Comparison of ENCODE assay signal across 32 cellular contexts in genomic region chr3:178381555-178381954, GRCh38.
A peak's percentile ranks its signal among the peaks of the same experiment; 100 is the strongest.
DNase-seq lines count a peak whose midpoint lies in the region; ATAC-seq, FAIRE-seq and TF ChIP-seq lines count a peak whose summit lies in the region.
"Had no signal": no experiment of that assay in that cellular context is flagged by ENCODE, and none has a peak within 500 bp of the region (broad histone marks: within the 10 kb centered on the region; RNA-seq: fewer than 3 reads in every experiment).

No MANE protein-coding gene starts in this region.

- ATAC-seq in GM18519 (IDR thresholded peaks at IDR 0.05; ENCODE audit: low FRiP score, unreplicated experiment): no peak
- ATAC-seq: activated CD8-positive, alpha-beta T cell treated with anti-CD3 and anti-CD28 coated beads, Interleukin-2, amount 10 ng/mL, durations not matched to agents 7 days and 5 days; mucosa of descending colon; stimulated activated naive B cell treated with anti-CD40 and anti-IgM and Interleukin-4, amounts not matched to agents 10 μg/mL and 1 μg/mL and 100 μg/mL, for 72 hours; T-helper 17 cell had no signal

- H3K4me1 Mint-ChIP-seq in osteocyte (ENCODE audit: unreplicated experiment): peaks cover 53% of the 10 kb centered on the region
- H3K4me1 Mint-ChIP-seq: activated naive CD4-positive, alpha-beta T cell treated with anti-CD3 and anti-CD28 coated beads, Interleukin-2, amount 50 U/mL, for 24 hours; CD8-positive, alpha-beta memory T cell; IgD-negative memory B cell; stimulated activated naive B cell treated with anti-CD40 and anti-IgM and Interleukin-4, amounts not matched to agents 10 μg/mL and 1 μg/mL and 100 μg/mL, for 72 hours had no signal

- WGBS in SK-N-SH (ENCODE audit: low lambda C conversion rate): 5% methylated on average over 1 of the region's 1 CpG

- H4K20me1 ChIP-seq in SK-N-SH (ENCODE audit: insufficient read depth): no peaks in the 10 kb centered on the region
- no peaks in the 10 kb centered on the region for H4K20me1 ChIP-seq in endothelial cell of umbilical vein (replicated peaks; ENCODE audit: control insufficient read depth, extremely low read depth, insufficient read depth, low read length)

- no peak for FAIRE-seq in endothelial cell of umbilical vein (lab: Jason Lieb, UNC)
- FAIRE-seq: A549, G401.6, GM19239, kidney had no signal

- no TSS peak for BruUV-seq in endothelial cell of umbilical vein (replicated peaks; lab: Mats Ljungman, UMichigan)

- CTCF ChIA-PET in SK-N-SH (lab: Yijun Ruan, JAX) (no interaction called here), endothelial cell of umbilical vein (lab: Charles Lee) (interaction anchor here (0.8 to 1.7 kb wide), 5 partner anchors 55 to 1509 kb away, joined by 3 to 7 read pairs (median 3); no protein-coding TSS in a partner anchor)

- dilution Hi-C loops in endothelial cell of umbilical vein (cut with MboI; ENCODE audit: extremely low pct_ligation_motif_present, low sequenced_read_pairs): no loop called here

- peaks cover 31% of the 10 kb centered on the region for H3F3A ChIP-seq in SK-N-SH (replicated peaks; ENCODE audit: insufficient read depth)

- intact Hi-C loops in endothelial cell of umbilical vein (cut with micrococcal nuclease): loop anchor here (5.0 to 10.0 kb wide), 4 partner anchors 699 to 1237 kb away; no protein-coding TSS in a partner anchor

- no peak for TF ChIP-seq POLR2A in endothelial cell of umbilical vein (IDR thresholded peaks at IDR 0.05; ENCODE audit: low read depth, low read length)

- peak in 1 of 2 experiments; percentile 72; a peak in 1 of 4 replicates for TF ChIP-seq EP300 in SK-N-SH (IDR thresholded peaks at IDR 0.05; ENCODE audit: borderline replicate concordance in 1 of 2, low read depth in 1 of 2, low read length in 1 of 2)

- H2AFZ ChIP-seq in SK-N-SH (ENCODE audit: low read depth): no peak overlapping the region
- H2AFZ ChIP-seq in endothelial cell of umbilical vein (ENCODE audit: low read depth, low read length): no peak overlapping the region
- H2AFZ ChIP-seq: parathyroid adenoma had no signal

- peaks cover 21 to 28% of the 10 kb centered on the region in 2 experiments for H3K4me1 ChIP-seq in SK-N-SH (ENCODE audit: control insufficient read depth in 1 of 2, insufficient read depth in 2 of 2, low read depth in 1 of 2, low read length in 1 of 2)
- peaks cover 35% of the 10 kb centered on the region for H3K4me1 ChIP-seq in endothelial cell of umbilical vein (ENCODE audit: control insufficient read depth, extremely low read depth, insufficient read depth, low read length)

- TF ChIP-seq RAD21 in SK-N-SH (IDR thresholded peaks at IDR 0.05; ENCODE audit: low read length): no peak

- H3K9me1 ChIP-seq in endothelial cell of umbilical vein (replicated peaks; ENCODE audit: control insufficient read depth, extremely low read depth, insufficient read depth, low read length): no peaks in the 10 kb centered on the region

- H3K27me3 Mint-ChIP-seq in osteocyte (ENCODE audit: unreplicated experiment): no peaks in the 10 kb centered on the region
- H3K27me3 Mint-ChIP-seq: stimulated activated naive B cell treated with anti-CD40 and anti-IgM and Interleukin-4, amounts not matched to agents 10 μg/mL and 1 μg/mL and 100 μg/mL, for 72 hours had no signal

- no peaks in the 10 kb centered on the region for H3K79me2 ChIP-seq in SK-N-SH (ENCODE audit: insufficient read depth)
- H3K79me2 ChIP-seq in endothelial cell of umbilical vein (ENCODE audit: control insufficient read depth, insufficient read depth, low read length): no peaks in the 10 kb centered on the region
- H3K79me2 ChIP-seq: parathyroid adenoma had no signal

- H3K36me3 ChIP-seq in SK-N-SH (replicated peaks in 1 of 2; ENCODE audit: control insufficient read depth in 1 of 2, insufficient read depth in 2 of 2, low read length in 1 of 2) (no peaks in the 10 kb centered on the region), endothelial cell of umbilical vein (ENCODE audit: control insufficient read depth in 2 of 2, extremely low read depth in 1 of 2, insufficient read depth in 2 of 2, low read length in 2 of 2) (no peaks in the 10 kb centered on the region)
- H3K36me3 ChIP-seq: BE2C, right atrium auricular region had no signal

- H3K9me3 ChIP-seq in SK-N-SH (no peaks in the 10 kb centered on the region), endothelial cell of umbilical vein (replicated peaks; ENCODE audit: control insufficient read depth, insufficient read depth, low read length) (no peaks in the 10 kb centered on the region)
- H3K9me3 ChIP-seq: A549, BE2C, mucosa of descending colon, right atrium auricular region, testis had no signal

- no peaks in the 10 kb centered on the region for H3K9me3 Mint-ChIP-seq in osteocyte (ENCODE audit: unreplicated experiment)
- H3K9me3 Mint-ChIP-seq: activated naive CD4-positive, alpha-beta T cell treated with anti-CD3 and anti-CD28 coated beads, Interleukin-2, amount 50 U/mL, for 24 hours; activated T-helper 2 cell treated with anti-CD3 and anti-CD28 coated beads, Interferon-gamma antibody, Interleukin-2, Interleukin-4, amounts not matched to agents 10 μg/mL and 5 μg/mL and 100 μg/mL, durations not matched to agents 14 hours and 24 hours and 36 hours; CD8-positive, alpha-beta memory T cell; IgD-negative memory B cell; stimulated activated naive B cell treated with anti-CD40 and anti-IgM and Interleukin-4, amounts not matched to agents 10 μg/mL and 1 μg/mL and 100 μg/mL, for 72 hours had no signal

- peak overlapping the region; percentile 77 for H3K27ac Mint-ChIP-seq in osteocyte (ENCODE audit: unreplicated experiment)
- H3K27ac Mint-ChIP-seq: activated CD8-positive, alpha-beta T cell treated with anti-CD3 and anti-CD28 coated beads, Interleukin-2, amount 10 ng/mL, durations not matched to agents 7 days and 5 days; activated naive CD4-positive, alpha-beta T cell treated with anti-CD3 and anti-CD28 coated beads, Interleukin-2, amount 50 U/mL, for 24 hours; activated T-helper 2 cell treated with anti-CD3 and anti-CD28 coated beads, Interferon-gamma antibody, Interleukin-2, Interleukin-4, amounts not matched to agents 10 μg/mL and 5 μg/mL and 100 μg/mL, durations not matched to agents 14 hours and 24 hours and 36 hours; CD8-positive, alpha-beta memory T cell; IgD-negative memory B cell; stimulated activated naive B cell treated with anti-CD40 and anti-IgM and Interleukin-4, amounts not matched to agents 10 μg/mL and 1 μg/mL and 100 μg/mL, for 72 hours; T-helper 17 cell had no signal

- TF ChIP-seq CTCF in SK-N-SH (IDR thresholded peaks at IDR 0.05) (no peak), endothelial cell of umbilical vein (IDR thresholded peaks at IDR 0.05; ENCODE audit: extremely low read depth in 1 of 2, insufficient read depth in 1 of 2, low read depth in 1 of 2, low read length in 2 of 2) (no peak), osteocyte (IDR thresholded peaks at IDR 0.05) (no peak)

- H3K4me3 Mint-ChIP-seq in osteocyte (ENCODE audit: unreplicated experiment): no peak overlapping the region
- H3K4me3 Mint-ChIP-seq: activated CD8-positive, alpha-beta T cell treated with anti-CD3 and anti-CD28 coated beads, Interleukin-2, amount 10 ng/mL, durations not matched to agents 7 days and 5 days; activated naive CD4-positive, alpha-beta T cell treated with anti-CD3 and anti-CD28 coated beads, Interleukin-2, amount 50 U/mL, for 24 hours; CD8-positive, alpha-beta memory T cell; stimulated activated naive B cell treated with anti-CD40 and anti-IgM and Interleukin-4, amounts not matched to agents 10 μg/mL and 1 μg/mL and 100 μg/mL, for 72 hours; T-helper 17 cell had no signal

- no peaks in the 10 kb centered on the region for H3K9me2 ChIP-seq in SK-N-SH

- H3K4me3 ChIP-seq in SK-N-SH (ENCODE audit: low read depth in 2 of 2, low read length in 1 of 2) (no peak overlapping the region), endothelial cell of umbilical vein (replicated peaks in 1 of 3; ENCODE audit: insufficient read depth in 1 of 3, low read depth in 1 of 3, low read length in 3 of 3) (no peak overlapping the region)
- H3K4me3 ChIP-seq: A549, dorsolateral prefrontal cortex, mucosa of descending colon, right atrium auricular region, testis had no signal

- H3K27ac ChIP-seq in SK-N-SH (ENCODE audit: low read depth in 2 of 2, low read length in 1 of 2): peak overlapping the region; percentile 84 to 95
- peak overlapping the region; percentile 52 for H3K27ac ChIP-seq in endothelial cell of umbilical vein (ENCODE audit: insufficient read depth, low read depth, low read length)
- H3K27ac ChIP-seq: parathyroid adenoma, testis had no signal

- DNase-seq in EH (ENCODE audit: low read depth): peak; percentile 81
- no peak for DNase-seq in SK-N-SH
- DNase-seq in endothelial cell of umbilical vein (ENCODE audit: low read depth, low spot score): peak; percentile 20
- DNase-seq in osteocyte (ENCODE audit: extremely low spot score, unreplicated experiment): no peak
- DNase-seq in DMS153 (lab: John Stamatoyannopoulos, UW): no peak
- no peak for DNase-seq in HUDEP-2 (lab: John Stamatoyannopoulos, UW; ENCODE audit: unreplicated experiment in 76 of 76)
- no peak for DNase-seq in AG08396 (ENCODE audit: low spot score)
- DNase-seq: activated CD8-positive, alpha-beta T cell treated with anti-CD3 and anti-CD28 coated beads, Interleukin-2, amount 10 ng/mL, durations not matched to agents 7 days and 5 days; anterior cingulate cortex; BE2C; CD8-positive, alpha-beta memory T cell; dorsolateral prefrontal cortex; glutamatergic neuron; H7; kidney; mucosa of descending colon; NCI-H1105; NCI-H187 treated with DMSO at 0.1 percent for 48 hours; NCI-H524 treated with DMSO at 0.1 percent for 48 hours; stimulated activated CD4-positive, alpha-beta T cell treated with anti-CD3 and anti-CD28 coated beads, Interleukin-15, amount 100 ng/mL, for 24 hours; stimulated activated naive B cell treated with anti-CD40 and anti-IgM and Interleukin-4, amounts not matched to agents 10 μg/mL and 1 μg/mL and 100 μg/mL, for 72 hours; T-helper 17 cell; testis had no signal

- H3K27me3 ChIP-seq in SK-N-SH (ENCODE audit: insufficient read depth) (no peaks in the 10 kb centered on the region), endothelial cell of umbilical vein (ENCODE audit: control insufficient read depth in 2 of 2, insufficient read depth in 2 of 2, low read length in 2 of 2) (no peaks in the 10 kb centered on the region)
- H3K27me3 ChIP-seq: BE2C, dorsolateral prefrontal cortex, right atrium auricular region, testis had no signal

- H3K9ac ChIP-seq in SK-N-SH: peak overlapping the region; percentile 39; the same call in 1 of the 2 replicates
- no peak overlapping the region for H3K9ac ChIP-seq in endothelial cell of umbilical vein (replicated peaks; ENCODE audit: extremely low read depth, insufficient read depth, low read length)
- H3K9ac ChIP-seq: parathyroid adenoma had no signal

- no peaks in the 10 kb centered on the region for H3K36me3 Mint-ChIP-seq in osteocyte (ENCODE audit: unreplicated experiment)
- H3K36me3 Mint-ChIP-seq: activated naive CD4-positive, alpha-beta T cell treated with anti-CD3 and anti-CD28 coated beads, Interleukin-2, amount 50 U/mL, for 24 hours; CD8-positive, alpha-beta memory T cell; IgD-negative memory B cell; stimulated activated naive B cell treated with anti-CD40 and anti-IgM and Interleukin-4, amounts not matched to agents 10 μg/mL and 1 μg/mL and 100 μg/mL, for 72 hours had no signal

- POLR2A ChIA-PET in SK-N-SH (lab: Yijun Ruan, JAX): no interaction called here
- POLR2A ChIA-PET in endothelial cell of umbilical vein (lab: Charles Lee): no interaction called here

- no peak overlapping the region for H3K4me2 ChIP-seq in SK-N-SH
- H3K4me2 ChIP-seq in endothelial cell of umbilical vein (ENCODE audit: insufficient read depth, low read length): peak overlapping the region; percentile 12

Comparison
In these comparisons a context has a peak if more than half of its experiments do, and no peak if none do; other contexts are left out.
1. DNase-seq: peak in EH (single experiment) and endothelial cell of umbilical vein (single experiment); none in SK-N-SH (single experiment), osteocyte (single experiment), DMS153 (single experiment), HUDEP-2 (0 of 76) and AG08396 (single experiment).